ENCODE assay signal across 16 cellular contexts in genomic region chr4:7195546-7196282, GRCh38. TPM values are rescaled to one million over a fixed set of nuclear protein-coding genes. Genes with fewer than 3 reads are reported as not detected.
DNase-seq lines count a peak whose midpoint lies in the region; ATAC-seq and TF ChIP-seq lines count a peak whose summit lies in the region.
"Had no signal": no experiment of that assay in that cellular context is flagged by ENCODE, and none has a peak within 500 bp of the region (broad histone marks: within the 10 kb centered on the region; RNA-seq: fewer than 3 reads in every experiment).

No MANE protein-coding gene starts in this region.

- H3K9me3 ChIP-seq in adipocyte (ENCODE audit: control insufficient read depth, low read length): no peaks in the 10 kb centered on the region
- H3K9me3 ChIP-seq in thymus (ENCODE audit: control insufficient read depth): no peaks in the 10 kb centered on the region
- H3K9me3 ChIP-seq: gastroesophageal sphincter, lower lobe of right lung, psoas muscle had no signal

- no peak for ATAC-seq in HG02623 (IDR thresholded peaks at IDR 0.05; ENCODE audit: unreplicated experiment)
- no peak for ATAC-seq in GM19452 (IDR thresholded peaks at IDR 0.05; ENCODE audit: unreplicated experiment)
- ATAC-seq in GM18907 (IDR thresholded peaks at IDR 0.05; ENCODE audit: unreplicated experiment): no peak
- ATAC-seq: gastroesophageal sphincter; naive thymus-derived CD4-positive, alpha-beta T cell; psoas muscle had no signal

- TF ChIP-seq CTCF in foreskin fibroblast (IDR thresholded peaks at IDR 0.05; ENCODE audit: low read depth, low read length): no peak

- peak; percentile 27 for DNase-seq in DMS 273 (lab: John Stamatoyannopoulos, UW; ENCODE audit: unreplicated experiment)
- no peak for DNase-seq in DMS 273 treated with DMSO at 0.1 percent for 48 hours (lab: John Stamatoyannopoulos, UW)
- peak; percentile 75 for DNase-seq in adipocyte (ENCODE audit: low read depth)
- peak; percentile 36 to 69 for DNase-seq in foreskin fibroblast
- DNase-seq: activated naive CD4-positive, alpha-beta T cell treated with anti-CD3 and anti-CD28 coated beads for 36 hours; CD4-positive, alpha-beta memory T cell; IMR-90; naive thymus-derived CD4-positive, alpha-beta T cell had no signal

- H3K27ac ChIP-seq in thymus (ENCODE audit: low read depth): peak overlapping the region; percentile 52
- H3K27ac ChIP-seq: 22Rv1, lower lobe of right lung, psoas muscle had no signal

- H3K4me1 ChIP-seq in adipocyte (ENCODE audit: control insufficient read depth, insufficient read depth, low read length) (peaks cover 17% of the 10 kb centered on the region), thymus (ENCODE audit: control insufficient read depth, insufficient read depth, low read length) (no peaks in the 10 kb centered on the region)

- H3K27me3 ChIP-seq in adipocyte (replicated peaks; ENCODE audit: control insufficient read depth, insufficient read depth, low read length) (peaks cover 7% of the 10 kb centered on the region), thymus (ENCODE audit: control insufficient read depth, insufficient read depth) (peaks cover 34% of the 10 kb centered on the region)

- WGBS in thymus: 73% methylated on average over 14 of the region's 14 CpGs

- no peak overlapping the region for H3K9ac ChIP-seq in adipocyte (ENCODE audit: low read length)

- H3K36me3 ChIP-seq in adipocyte (ENCODE audit: control insufficient read depth, insufficient read depth, low read length, severe bottlenecking) (no peaks in the 10 kb centered on the region), thymus (ENCODE audit: control insufficient read depth, insufficient read depth) (no peaks in the 10 kb centered on the region)
- H3K36me3 ChIP-seq: gastroesophageal sphincter, lower lobe of right lung had no signal

- no peak overlapping the region for H3K4me3 ChIP-seq in adipocyte (ENCODE audit: low read length)
- H3K4me3 ChIP-seq in foreskin fibroblast (ENCODE audit: low read depth in 1 of 2, low read length in 2 of 2): no peak overlapping the region
- no peak overlapping the region for H3K4me3 ChIP-seq in thymus (ENCODE audit: low read length)
- H3K4me3 ChIP-seq: gastroesophageal sphincter, lower lobe of right lung, psoas muscle had no signal

RNA-seq across cellular contexts. Expression of gene SORCS2, which starts 3.4 kb away (rescaled TPM):
- 2.2 TPM for polyA plus RNA-seq in thymus
- polyA plus RNA-seq: CD4-positive, alpha-beta memory T cell; naive thymus-derived CD4-positive, alpha-beta T cell had no signal
